ENCODE assay signal across 20 cellular contexts in genomic region chr1:228363686-228364067, GRCh38. TPM values are rescaled to one million over a fixed set of nuclear protein-coding genes. Genes with fewer than 3 reads are reported as not detected.
"Had no signal": no experiment of that assay in that cellular context is flagged by ENCODE, and none has a peak within 500 bp of the region (broad histone marks: within the 10 kb centered on the region; RNA-seq: fewer than 3 reads in every experiment).

No MANE protein-coding gene starts in this region.

- H3K27me3 Mint-ChIP-seq: activated B cell treated with CpG ODN at 0.5 μM for 24 hours; activated naive CD8-positive, alpha-beta T cell; dendritic cell treated with granulocyte-macrophage colony-stimulating factor and Interleukin-4, amounts not matched to agents 40 ng/mL and 50 ng/mL, for 4 days; naive thymus-derived CD8-positive, alpha-beta T cell had no signal

- H3K9me3 Mint-ChIP-seq: activated B cell treated with CpG ODN at 0.5 μM for 24 hours; dendritic cell treated with granulocyte-macrophage colony-stimulating factor and Interleukin-4, amounts not matched to agents 40 ng/mL and 50 ng/mL, for 4 days; immature natural killer cell; naive thymus-derived CD8-positive, alpha-beta T cell had no signal

- H3K4me1 Mint-ChIP-seq: activated B cell treated with CpG ODN at 0.5 μM for 24 hours; naive thymus-derived CD8-positive, alpha-beta T cell had no signal

- H3K9me3 ChIP-seq: transverse colon had no signal

- H3K4me1 ChIP-seq: transverse colon had no signal

- DNase-seq: activated B cell treated with CpG ODN at 0.5 μM for 24 hours; activated CD4-positive, alpha-beta T cell treated with anti-CD3 and anti-CD28 coated beads for 48 hours; activated CD8-positive, alpha-beta memory T cell treated with anti-CD3 and anti-CD28 coated beads for 24 hours; activated gamma-delta T cell treated with Interleukin-2 at 50 U/mL for 16 hours; effector memory CD4-positive, alpha-beta T cell; foreskin melanocyte; immature natural killer cell; left colon; mesenchymal stem cell; occipital lobe; stimulated activated CD4-positive, alpha-beta T cell treated with anti-CD3 and anti-CD28 coated beads, Interleukin-4, amount 100 ng/mL, for 24 hours; stimulated activated naive CD4-positive, alpha-beta T cell; SW 1271; transverse colon had no signal

- H3K36me3 ChIP-seq: transverse colon had no signal

- H3K36me3 Mint-ChIP-seq: activated naive CD8-positive, alpha-beta T cell; immature natural killer cell; naive thymus-derived CD8-positive, alpha-beta T cell had no signal

- H3K4me3 Mint-ChIP-seq: activated B cell treated with CpG ODN at 0.5 μM for 24 hours; activated naive CD8-positive, alpha-beta T cell; dendritic cell treated with granulocyte-macrophage colony-stimulating factor and Interleukin-4, amounts not matched to agents 40 ng/mL and 50 ng/mL, for 4 days; immature natural killer cell; naive thymus-derived CD8-positive, alpha-beta T cell had no signal

- ATAC-seq: left colon; naive thymus-derived CD8-positive, alpha-beta T cell had no signal

- H3K27ac ChIP-seq: epithelial cell of prostate, transverse colon had no signal

- H3K4me3 ChIP-seq: transverse colon had no signal

- H3K27ac Mint-ChIP-seq: activated B cell treated with CpG ODN at 0.5 μM for 24 hours; activated naive CD8-positive, alpha-beta T cell; dendritic cell treated with granulocyte-macrophage colony-stimulating factor and Interleukin-4, amounts not matched to agents 40 ng/mL and 50 ng/mL, for 4 days; immature natural killer cell; naive thymus-derived CD8-positive, alpha-beta T cell had no signal

RNA-seq across cellular contexts. Expression of gene TRIM17, which starts 53.0 kb away (rescaled TPM):
- total RNA-seq: activated B cell treated with CpG ODN at 0.5 μM for 24 hours, pulmonary artery endothelial cell, subcutaneous adipose tissue, transverse colon had no signal
